In genomic region chr1:59025201-59025600, GRCh38 we compare ENCODE assay signal across 1 cellular context.
TF ChIP-seq lines count a peak whose summit lies in the region.

No MANE protein-coding gene starts in this region.

TF ChIP-seq in K562, 482 proteins besides CTCF, POLR2A, EP300 and RAD21 (continued from another document):
- TF ChIP-seq JUND (IDR thresholded peaks at IDR 0.05; ENCODE audit: borderline replicate concordance, low read depth, low read length) (peak; percentile 9; the same call in 1 of the 2 replicates), JUND (tag; IDR thresholded peaks at IDR 0.05; ENCODE audit: borderline replicate concordance, low read depth, low read length) (no peak; the same call in 2 of the 3 replicates), DEAF1 (CRISPR knock-in tag; IDR thresholded peaks at IDR 0.05) (no peak), SP2 (IDR thresholded peaks at IDR 0.05; ENCODE audit: extremely low read depth, low read depth, low read length, poor library complexity, severe bottlenecking) (no peak), SFPQ (IDR thresholded peaks at IDR 0.05; ENCODE audit: low read depth, low read length) (no peak)
